In genomic region chr4:177323416-177323815, GRCh38 we compare ENCODE assay signal across 17 cellular contexts. TPM values are rescaled to one million over a fixed set of nuclear protein-coding genes. Genes with fewer than 3 reads are reported as not detected.
"Had no signal": no experiment of that assay in that cellular context is flagged by ENCODE, and none has a peak within 500 bp of the region (broad histone marks: within the 10 kb centered on the region; RNA-seq: fewer than 3 reads in every experiment).

No MANE protein-coding gene starts in this region.

- H3K27ac ChIP-seq: ascending aorta, gastrocnemius medialis, heart right ventricle, tibial nerve had no signal

- H3K27me3 Mint-ChIP-seq: activated naive CD8-positive, alpha-beta T cell treated with anti-CD3 and anti-CD28 coated beads, Interleukin-2, amount 50 U/mL, for 24 hours; activated T-cell treated with anti-CD3 and anti-CD28 coated beads, Interleukin-2, amount 50 U/mL, for 24 hours; progenitor cell of endocrine pancreas had no signal

- H3K27ac Mint-ChIP-seq: activated naive CD8-positive, alpha-beta T cell treated with anti-CD3 and anti-CD28 coated beads, Interleukin-2, amount 50 U/mL, for 24 hours; activated T-cell treated with anti-CD3 and anti-CD28 coated beads, Interleukin-2, amount 50 U/mL, for 24 hours; progenitor cell of endocrine pancreas; stimulated activated effector memory CD8-positive, alpha-beta T cell treated with anti-CD3 and anti-CD28 coated beads, Interleukin-12 subunit alpha, Interleukin-12 subunit beta, amount 100 ng/mL, for 72 hours; WTC11 had no signal

- H3K4me1 ChIP-seq: ascending aorta, gastrocnemius medialis, tibial nerve had no signal

- H3K27me3 ChIP-seq: ascending aorta, gastrocnemius medialis, heart right ventricle, tibial nerve had no signal

- H3K4me3 Mint-ChIP-seq: activated naive CD8-positive, alpha-beta T cell treated with anti-CD3 and anti-CD28 coated beads, Interleukin-2, amount 50 U/mL, for 24 hours; activated T-cell treated with anti-CD3 and anti-CD28 coated beads, Interleukin-2, amount 50 U/mL, for 24 hours; naive thymus-derived CD8-positive, alpha-beta T cell; stimulated activated effector memory CD8-positive, alpha-beta T cell treated with anti-CD3 and anti-CD28 coated beads, Interleukin-12 subunit alpha, Interleukin-12 subunit beta, amount 100 ng/mL, for 72 hours; WTC11 had no signal

- H3K9me3 ChIP-seq: ascending aorta, gastrocnemius medialis, heart right ventricle, mucosa of descending colon, tibial nerve had no signal

- H3K4me3 ChIP-seq: gastrocnemius medialis, heart right ventricle, mucosa of descending colon, tibial nerve had no signal

- H3K9me3 Mint-ChIP-seq: activated naive CD8-positive, alpha-beta T cell treated with anti-CD3 and anti-CD28 coated beads, Interleukin-2, amount 50 U/mL, for 24 hours; activated T-cell treated with anti-CD3 and anti-CD28 coated beads, Interleukin-2, amount 50 U/mL, for 24 hours; stimulated activated effector memory CD8-positive, alpha-beta T cell treated with anti-CD3 and anti-CD28 coated beads, Interleukin-12 subunit alpha, Interleukin-12 subunit beta, amount 100 ng/mL, for 72 hours had no signal

- FAIRE-seq: islet of Langerhans, small intestine had no signal

- H3K36me3 ChIP-seq: ascending aorta, gastrocnemius medialis, heart right ventricle, tibial nerve had no signal

- DNase-seq: activated CD4-positive, alpha-beta T cell treated with anti-CD3 and anti-CD28 coated beads, Interleukin-2, amount 50 U/mL, for 4 hours; activated naive CD8-positive, alpha-beta T cell treated with anti-CD3 and anti-CD28 coated beads, Interleukin-2, amount 50 U/mL, for 24 hours; activated T-cell treated with anti-CD3 and anti-CD28 coated beads, Interleukin-2, amount 50 U/mL, for 24 hours; gastrocnemius medialis; heart right ventricle; mammary epithelial cell; mucosa of descending colon; naive thymus-derived CD8-positive, alpha-beta T cell; nucleus accumbens; right cardiac atrium; small intestine had no signal

- ATAC-seq: activated naive CD8-positive, alpha-beta T cell treated with anti-CD3 and anti-CD28 coated beads, Interleukin-2, amount 50 U/mL, for 24 hours; gastrocnemius medialis; heart right ventricle; mucosa of descending colon; naive thymus-derived CD8-positive, alpha-beta T cell; right cardiac atrium; stimulated activated effector memory CD8-positive, alpha-beta T cell treated with anti-CD3 and anti-CD28 coated beads, Interleukin-12 subunit alpha, Interleukin-12 subunit beta, amount 100 ng/mL, for 72 hours; WTC11 had no signal

- H3K36me3 Mint-ChIP-seq: naive thymus-derived CD8-positive, alpha-beta T cell; stimulated activated effector memory CD8-positive, alpha-beta T cell treated with anti-CD3 and anti-CD28 coated beads, Interleukin-12 subunit alpha, Interleukin-12 subunit beta, amount 100 ng/mL, for 72 hours had no signal

RNA-seq across cellular contexts. Expression of gene NEIL3, which starts 13.7 kb away (rescaled TPM):
- total RNA-seq: ascending aorta; gastrocnemius medialis; naive thymus-derived CD8-positive, alpha-beta T cell; tibial nerve had no signal
- polyA plus RNA-seq: naive thymus-derived CD8-positive, alpha-beta T cell; right cardiac atrium had no signal
